ENCODE assay signal across 13 cellular contexts in genomic region chr3:48826451-48826850, GRCh38. TPM values are rescaled to one million over a fixed set of nuclear protein-coding genes. Genes with fewer than 3 reads are reported as not detected.
A peak's percentile ranks its signal among the peaks of the same experiment; 100 is the strongest.
DNase-seq lines count a peak whose midpoint lies in the region; ATAC-seq and TF ChIP-seq lines count a peak whose summit lies in the region.
"Had no signal": no experiment of that assay in that cellular context is flagged by ENCODE, and none has a peak within 500 bp of the region (broad histone marks: within the 10 kb centered on the region; RNA-seq: fewer than 3 reads in every experiment).

No MANE protein-coding gene starts in this region.

- H3K27ac ChIP-seq in heart left ventricle (no peak overlapping the region), adrenal gland (peak overlapping the region in 4 of 5 donors; percentile 17 to 73 (median 64))

- H3K4me3 ChIP-seq in heart left ventricle (no peak overlapping the region), adrenal gland (peak overlapping the region in 1 of 4 donors; percentile 13)

- TF ChIP-seq CTCF in heart left ventricle (IDR thresholded peaks at IDR 0.05), result no peak
- TF ChIP-seq CTCF in adrenal gland (IDR thresholded peaks at IDR 0.05), result no peak

- H3K27me3 ChIP-seq in heart left ventricle, result no peaks in the 10 kb centered on the region
- no peaks in the 10 kb centered on the region for H3K27me3 ChIP-seq in adrenal gland

- no peak for TF ChIP-seq POLR2A in heart left ventricle (IDR thresholded peaks at IDR 0.05)
- TF ChIP-seq POLR2A in adrenal gland (IDR thresholded peaks at IDR 0.05), result peak in 1 of 2 donors; percentile 34

- DNase-seq in heart left ventricle (no peak), left ventricle myocardium superior (no peak), adrenal gland (peak; percentile 15 to 71 (median 66)), foreskin melanocyte (peak; percentile 19), NCI-H524 treated with DMSO at 0.1 percent for 48 hours (lab: John Stamatoyannopoulos, UW) (no peak), inferior parietal cortex (ENCODE audit: extremely low spot score) (no peak), NCI-H82 (lab: John Stamatoyannopoulos, UW) (no peak), occipital lobe (lab: John Stamatoyannopoulos, UW) (no peak)
- DNase-seq: erythroblast; natural killer cell; NCI-H2081; stimulated activated CD4-positive, alpha-beta T cell treated with anti-CD3 and anti-CD28 coated beads, Interleukin-15, amount 100 ng/mL, for 24 hours had no signal

- H3K36me3 ChIP-seq in heart left ventricle (no peaks in the 10 kb centered on the region), adrenal gland (replicated peaks in 1 of 2) (no peaks in the 10 kb centered on the region)

- H3K4me1 ChIP-seq in heart left ventricle, result peaks cover 0 to 32% (median 14%) of the 10 kb centered on the region in 12 donors
- peaks cover 13 to 37% of the 10 kb centered on the region in 2 donors for H3K4me1 ChIP-seq in adrenal gland (replicated peaks in 1 of 2)

- ATAC-seq in heart left ventricle, result peak in 3 of 4 donors; percentile 48 to 63 (median 50)
- ATAC-seq in left ventricle myocardium superior, result no peak
- ATAC-seq: natural killer cell; stimulated activated effector memory CD8-positive, alpha-beta T cell treated with anti-CD3 and anti-CD28 coated beads, Interleukin-12 subunit alpha, Interleukin-12 subunit beta, amount 100 ng/mL, for 72 hours had no signal

- WGBS in heart left ventricle, 4 donors, result 33 to 55% (median 42%) methylated on average over 2 of the region's 2 CpGs
- WGBS in adrenal gland, 4 donors, result 22 to 45% (median 35%) methylated on average over 2 of the region's 2 CpGs

- intact Hi-C loops in heart left ventricle (cut with DNase I), result no loop called here
- intact Hi-C loops in left ventricle myocardium superior (cut with micrococcal nuclease), result no loop called here
- intact Hi-C loops in adrenal gland (cut with DNase I), result no loop called here

- H3K9me3 ChIP-seq in heart left ventricle (no peaks in the 10 kb centered on the region), adrenal gland (replicated peaks in 1 of 3) (no peaks in the 10 kb centered on the region)

RNA-seq across cellular contexts. Expression of gene PRKAR2A, which starts 21.2 kb away (rescaled TPM):
- 10 to 100 TPM; 33.2 to 71.6 (median 44.9) TPM for total RNA-seq in heart left ventricle
- polyA plus RNA-seq in heart left ventricle, result 10 to 100 TPM; 10.6 to 35.8 TPM
- 58.3 TPM for total RNA-seq in left ventricle myocardium superior
- 100 to 1,000 TPM in 2 of 8 donors, 10 to 100 TPM in 6; 33.0 to 177 (median 68.5) TPM for total RNA-seq in adrenal gland
- polyA plus RNA-seq in adrenal gland, result 10 to 100 TPM in 2 of 3 donors, 1 to 10 TPM in 1; 8.4 to 41.1 (median 12.6) TPM
- 29.2 TPM for total RNA-seq in occipital lobe

Comparison
In these comparisons a context has a peak if more than half of its experiments do, and no peak if none do; other contexts are left out.
1. DNase-seq: peak in adrenal gland (7 of 7) and foreskin melanocyte (single experiment); none in heart left ventricle (0 of 5), left ventricle myocardium superior (single experiment), NCI-H524 treated with DMSO at 0.1 percent for 48 hours (single experiment), inferior parietal cortex (single experiment), NCI-H82 (single experiment) and occipital lobe (single experiment).
2. H3K27ac ChIP-seq: peak in adrenal gland (4 of 5); none in heart left ventricle (0 of 12).